7 cellular contexts compared by ENCODE assay signal in the genomic region with DNA sequence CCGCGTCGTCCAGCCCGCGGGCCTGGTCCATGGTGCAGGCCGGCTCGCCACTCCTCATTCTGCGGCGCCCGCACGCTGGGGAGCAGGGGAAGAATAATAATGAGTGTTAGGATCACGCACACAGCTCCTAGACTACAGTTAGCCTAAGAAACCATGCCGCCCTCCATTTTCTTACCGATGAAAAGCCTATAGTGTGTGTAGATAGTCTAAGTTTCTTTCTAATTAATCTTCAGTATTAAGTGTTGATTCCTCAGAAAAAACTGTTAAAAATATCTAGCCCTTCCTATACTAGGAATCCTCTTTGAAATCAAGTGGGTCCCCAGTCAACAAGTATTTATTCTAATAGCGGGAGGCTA. TPM values are rescaled to one million over a fixed set of nuclear protein-coding genes. Genes with fewer than 3 reads are reported as not detected.
DNase-seq lines count a peak whose midpoint lies in the region; ATAC-seq and TF ChIP-seq lines count a peak whose summit lies in the region.

No MANE protein-coding gene starts in this region.

- 0 out of 2 replicates have a peak overlapping the region, but pooled peaks have one; percentile 58 for H3K4me3 ChIP-seq in GM23248
- H3K4me3 ChIP-seq in right cardiac atrium (ENCODE audit: low read length): peak overlapping the region; percentile 81

- peaks cover 3% of the 10 kb centered on the region for H3K36me3 Mint-ChIP-seq in T-helper 17 cell (ENCODE audit: low read depth)
- peaks cover 31 to 46% of the 10 kb centered on the region in 2 donors for H3K36me3 Mint-ChIP-seq in stimulated activated naive B cell treated with anti-CD40 and anti-IgM and Interleukin-4, amounts not matched to agents 10 μg/mL and 1 μg/mL and 100 μg/mL, for 72 hours

- H3K9me3 Mint-ChIP-seq in stimulated activated naive B cell treated with anti-CD40 and anti-IgM and Interleukin-4, amounts not matched to agents 10 μg/mL and 1 μg/mL and 100 μg/mL, for 72 hours: peaks cover 4 to 6% of the 10 kb centered on the region in 2 donors

- DNase-seq in GM23248: no peak
- DNase-seq in T-helper 17 cell: no peak
- DNase-seq in right cardiac atrium: no peak
- DNase-seq in stimulated activated naive B cell treated with anti-CD40 and anti-IgM and Interleukin-4, amounts not matched to agents 10 μg/mL and 1 μg/mL and 100 μg/mL, for 72 hours: no peak
- no peak for DNase-seq in GDM1 (lab: John Stamatoyannopoulos, UW)
- no peak for DNase-seq in GM10266 (ENCODE audit: extremely low spot score)

- peak overlapping the region; percentile 74 for H3K4me3 Mint-ChIP-seq in T-helper 17 cell
- peak overlapping the region; percentile 63 to 75 for H3K4me3 Mint-ChIP-seq in stimulated activated naive B cell treated with anti-CD40 and anti-IgM and Interleukin-4, amounts not matched to agents 10 μg/mL and 1 μg/mL and 100 μg/mL, for 72 hours

- no peak for TF ChIP-seq CTCF in GM10266 (IDR thresholded peaks at IDR 0.05; ENCODE audit: control insufficient read depth, insufficient read depth, low read depth, missing control alignments)

- no peak for ATAC-seq in T-helper 17 cell
- no peak for ATAC-seq in right cardiac atrium
- peak in 1 of 2 donors; percentile 37 for ATAC-seq in stimulated activated naive B cell treated with anti-CD40 and anti-IgM and Interleukin-4, amounts not matched to agents 10 μg/mL and 1 μg/mL and 100 μg/mL, for 72 hours (replicated peaks)
- ATAC-seq in HG02610 (IDR thresholded peaks at IDR 0.05; ENCODE audit: unreplicated experiment): no peak

- H2AFZ ChIP-seq in GM23248: no peak overlapping the region

- no peaks in the 10 kb centered on the region for H3K79me2 ChIP-seq in GM23248 (ENCODE audit: insufficient read depth)

- no peaks in the 10 kb centered on the region for H3K27me3 Mint-ChIP-seq in T-helper 17 cell
- peaks cover 6 to 12% of the 10 kb centered on the region in 2 donors for H3K27me3 Mint-ChIP-seq in stimulated activated naive B cell treated with anti-CD40 and anti-IgM and Interleukin-4, amounts not matched to agents 10 μg/mL and 1 μg/mL and 100 μg/mL, for 72 hours

- H3K4me2 ChIP-seq in GM23248 (ENCODE audit: unreplicated experiment): peak overlapping the region; percentile 63

- WGBS in GM23248 (ENCODE audit: low coverage in 1 of 2, low lambda C conversion rate in 2 of 2, missing lambda C conversion rate in 2 of 2), 2 experiments: 86 to 87% methylated on average over 12 to 15 of the region's 15 CpGs
- 26% methylated on average over 15 of the region's 15 CpGs for whole genome bisulfite sequencing in right cardiac atrium

- H3K27ac ChIP-seq in GM23248: no peak overlapping the region
- H3K27ac ChIP-seq in right cardiac atrium (ENCODE audit: low read length): no peak overlapping the region

- H3K9me2 ChIP-seq in GM23248 (ENCODE audit: insufficient read depth): no peaks in the 10 kb centered on the region

- H4K20me1 ChIP-seq in GM23248 (ENCODE audit: insufficient read depth): no peaks in the 10 kb centered on the region

- H3K9me3 ChIP-seq in GM23248 (ENCODE audit: low read depth) (no peaks in the 10 kb centered on the region), T-helper 17 cell (ENCODE audit: control insufficient read depth, low read length, poor library complexity, severe bottlenecking) (no peaks in the 10 kb centered on the region), right cardiac atrium (ENCODE audit: control insufficient read depth, low read length) (no peaks in the 10 kb centered on the region)

- no peak overlapping the region for H3K27ac Mint-ChIP-seq in T-helper 17 cell
- no peak overlapping the region for H3K27ac Mint-ChIP-seq in stimulated activated naive B cell treated with anti-CD40 and anti-IgM and Interleukin-4, amounts not matched to agents 10 μg/mL and 1 μg/mL and 100 μg/mL, for 72 hours

- H3K27me3 ChIP-seq in GM23248 (replicated peaks; ENCODE audit: insufficient read depth) (no peaks in the 10 kb centered on the region), right cardiac atrium (ENCODE audit: control insufficient read depth, insufficient read depth) (no peaks in the 10 kb centered on the region)

- no peak overlapping the region for H3K9ac ChIP-seq in GM23248

- intact Hi-C loops in right cardiac atrium (cut with DNase I): no loop called here

- in situ Hi-C loops in GM23248 (cut with MboI): no loop called here

- no peaks in the 10 kb centered on the region for H3F3A ChIP-seq in GM23248 (ENCODE audit: insufficient read depth)

- H3K4me1 Mint-ChIP-seq in T-helper 17 cell: peaks cover 16% of the 10 kb centered on the region
- H3K4me1 Mint-ChIP-seq in stimulated activated naive B cell treated with anti-CD40 and anti-IgM and Interleukin-4, amounts not matched to agents 10 μg/mL and 1 μg/mL and 100 μg/mL, for 72 hours: peaks cover 7 to 16% of the 10 kb centered on the region in 2 donors

- H3K4me1 ChIP-seq in GM23248 (ENCODE audit: insufficient read depth): peaks cover 9% of the 10 kb centered on the region
- H3K4me1 ChIP-seq in right cardiac atrium (ENCODE audit: control insufficient read depth, insufficient read depth, low read length): no peaks in the 10 kb centered on the region

- H3K36me3 ChIP-seq in GM23248 (ENCODE audit: low read depth): no peaks in the 10 kb centered on the region

RNA-seq across cellular contexts. Expression of a gene that starts 9.3 kb away (rescaled TPM):
- 0.54 and 0.63 TPM in 2 replicates for total RNA-seq in GM23248 (2014; rRNA removed; shearing (Covaris generic))
- 0.37 and 0.75 TPM in 2 replicates for polyA plus RNA-seq in GM23248 (2016; fragmentation: Nextera tagmentation; extraction: Ambion mirVana)
- 1 to 10 TPM in 1 of 2 donors, under 1 TPM in 1; 0.94 to 2.0 TPM for total RNA-seq in T-helper 17 cell
- 10 to 100 TPM; 10.0 to 12.5 (median 10.5) TPM for total RNA-seq in right cardiac atrium
- polyA plus RNA-seq in right cardiac atrium: 5.7 TPM

RNA-seq across cellular contexts. Expression of a gene that starts 47.6 kb away (rescaled TPM):
- 22.4 and 25.1 TPM in 2 replicates for total RNA-seq in GM23248 (2014; rRNA removed; shearing (Covaris generic))
- 29.4 and 32.7 TPM in 2 replicates for polyA plus RNA-seq in GM23248 (2016; fragmentation: Nextera tagmentation; extraction: Ambion mirVana)
- 10 to 100 TPM; 14.1 to 14.8 TPM for total RNA-seq in T-helper 17 cell
- 10 to 100 TPM; 11.9 to 14.7 (median 14.6) TPM for total RNA-seq in right cardiac atrium
- polyA plus RNA-seq in right cardiac atrium: 7.6 TPM
